Comparison of ENCODE assay signal across 9 cellular contexts in genomic region chrX:3711331-3711917, GRCh38. TPM values are rescaled to one million over a fixed set of nuclear protein-coding genes. Genes with fewer than 3 reads are reported as not detected.
DNase-seq lines count a peak whose midpoint lies in the region; ATAC-seq and TF ChIP-seq lines count a peak whose summit lies in the region.
"Had no signal": no experiment of that assay in that cellular context is flagged by ENCODE, and none has a peak within 500 bp of the region (broad histone marks: within the 10 kb centered on the region; RNA-seq: fewer than 3 reads in every experiment).

No MANE protein-coding gene starts in this region.

- 32% methylated on average over 14 of the region's 16 CpGs for WGBS in right lobe of liver (ENCODE audit: insufficient coverage, low coverage, low lambda C conversion rate, missing lambda C conversion rate)

- no peaks in the 10 kb centered on the region for H3K4me1 ChIP-seq in cardiac muscle cell (ENCODE audit: low read depth)
- H3K4me1 ChIP-seq in right lobe of liver, result no peaks in the 10 kb centered on the region

- DNase-seq in NCI-H748 (lab: John Stamatoyannopoulos, UW; ENCODE audit: unreplicated experiment) (peak; percentile 13), NCI-H748 treated with DMSO at 0.1 percent for 48 hours (lab: John Stamatoyannopoulos, UW) (no peak), activated B cell treated with CpG ODN at 0.5 μM for 24 hours (peak; percentile 38), cardiac muscle cell (ENCODE audit: low read depth in 1 of 2, low spot score in 1 of 2) (no peak), right lobe of liver (no peak), NCI-H2171 treated with DMSO at 0.1 percent for 48 hours (lab: John Stamatoyannopoulos, UW) (no peak), RPMI8226 (no peak)
- peak; percentile 28 for DNase-seq in stimulated activated CD8-positive, alpha-beta memory T cell treated with anti-CD3 and anti-CD28 coated beads, Interleukin-4, amount 100 ng/mL, for 48 hours

- peaks cover 24% of the 10 kb centered on the region for H3K4me1 Mint-ChIP-seq in activated B cell treated with CpG ODN at 0.5 μM for 24 hours

- H3K9me3 Mint-ChIP-seq in activated B cell treated with CpG ODN at 0.5 μM for 24 hours, result no peaks in the 10 kb centered on the region

- intact Hi-C loops in activated B cell treated with CpG ODN at 0.5 μM for 24 hours (cut with micrococcal nuclease) (loop anchor here (1.0 to 5.0 kb wide), 4 partner anchors 11 to 1226 kb away; partner anchors contain the start of gene CD99), right lobe of liver (cut with DNase I) (no loop called here)

- peak; percentile 33 for ATAC-seq in activated B cell treated with CpG ODN at 0.5 μM for 24 hours (ENCODE audit: low read depth)
- no peak for ATAC-seq in right lobe of liver

- H3K4me3 Mint-ChIP-seq in activated B cell treated with CpG ODN at 0.5 μM for 24 hours, result peak overlapping the region; percentile 91

- TF ChIP-seq CTCF in activated B cell treated with CpG ODN at 0.5 μM for 24 hours (IDR thresholded peaks at IDR 0.05) (no peak), cardiac muscle cell (IDR thresholded peaks at IDR 0.05; ENCODE audit: low read depth, low read length) (no peak), right lobe of liver (IDR thresholded peaks at IDR 0.05) (no peak)

- H3K4me3 ChIP-seq in cardiac muscle cell (peak overlapping the region; percentile 76), right lobe of liver (peak overlapping the region in 1 of 3 donors; percentile 60)

- H3K36me3 Mint-ChIP-seq in activated B cell treated with CpG ODN at 0.5 μM for 24 hours (ENCODE audit: low read depth), result peaks cover 3% of the 10 kb centered on the region

- H3K36me3 ChIP-seq in cardiac muscle cell (no peaks in the 10 kb centered on the region), right lobe of liver (no peaks in the 10 kb centered on the region)

- H3K27me3 ChIP-seq in cardiac muscle cell, result peaks cover 26% of the 10 kb centered on the region
- H3K27me3 ChIP-seq in right lobe of liver, result peaks cover 0 to 7% of the 10 kb centered on the region in 2 donors

- H3K27me3 Mint-ChIP-seq in activated B cell treated with CpG ODN at 0.5 μM for 24 hours, result no peaks in the 10 kb centered on the region

- CTCF ChIA-PET in activated B cell treated with CpG ODN at 0.5 μM for 24 hours (lab: Charles Lee), result interaction anchor here (1.0 kb wide), 1 partner anchor 12 kb away, joined by 5 read pairs; no protein-coding TSS in a partner anchor

- H3K27ac ChIP-seq in cardiac muscle cell, result no peak overlapping the region
- no peak overlapping the region for H3K27ac ChIP-seq in right lobe of liver
- H3K27ac ChIP-seq: VCaP had no signal

- peak overlapping the region; percentile 88 for H3K27ac Mint-ChIP-seq in activated B cell treated with CpG ODN at 0.5 μM for 24 hours

- H3K9me3 ChIP-seq in cardiac muscle cell (ENCODE audit: low read depth) (no peaks in the 10 kb centered on the region), right lobe of liver (no peaks in the 10 kb centered on the region)

- no peak for TF ChIP-seq POLR2A in right lobe of liver (IDR thresholded peaks at IDR 0.05)

- POLR2A ChIA-PET in activated B cell treated with CpG ODN at 0.5 μM for 24 hours (lab: Charles Lee), result interaction anchor here (0.7 to 2.5 kb wide), 3 partner anchors 11 to 32 kb away, joined by 3 to 27 read pairs (median 4); no protein-coding TSS in a partner anchor

RNA-seq across cellular contexts. Expression of gene PRKX, which starts 2.0 kb away (rescaled TPM):
- 23.9 and 24.3 TPM in 2 replicates for total RNA-seq in activated B cell treated with CpG ODN at 0.5 μM for 24 hours
- total RNA-seq in cardiac muscle cell, result 8.0 and 12.2 TPM in 2 replicates
- polyA plus RNA-seq in cardiac muscle cell, result 8.4 and 24.2 TPM in 2 replicates
- total RNA-seq in right lobe of liver, result 1 to 10 TPM; 1.7 to 7.2 (median 3.7) TPM

Comparison
In these comparisons a context has a peak if more than half of its experiments do, and no peak if none do; other contexts are left out.
1. DNase-seq: peak in NCI-H748 (single experiment), activated B cell treated with CpG ODN at 0.5 μM for 24 hours (single experiment) and stimulated activated CD8-positive, alpha-beta memory T cell treated with anti-CD3 and anti-CD28 coated beads, Interleukin-4, amount 100 ng/mL, for 48 hours (single experiment); none in NCI-H748 treated with DMSO at 0.1 percent for 48 hours (single experiment), cardiac muscle cell (0 of 2), right lobe of liver (0 of 3), NCI-H2171 treated with DMSO at 0.1 percent for 48 hours (single experiment) and RPMI8226 (single experiment).